In genomic region chr13:98751397-98752110, GRCh38 we compare ENCODE assay signal across 9 cellular contexts. TPM values are rescaled to one million over a fixed set of nuclear protein-coding genes. Genes with fewer than 3 reads are reported as not detected.
DNase-seq lines count a peak whose midpoint lies in the region; ATAC-seq and TF ChIP-seq lines count a peak whose summit lies in the region.
"Had no signal": no experiment of that assay in that cellular context is flagged by ENCODE, and none has a peak within 500 bp of the region (broad histone marks: within the 10 kb centered on the region; RNA-seq: fewer than 3 reads in every experiment).

No MANE protein-coding gene starts in this region.

- no peak for ATAC-seq in gastroesophageal sphincter
- ATAC-seq in GM19035 (IDR thresholded peaks at IDR 0.05; ENCODE audit: unreplicated experiment) = no peak

- DNase-seq in AG09309 (ENCODE audit: low read depth) = no peak
- DNase-seq in activated naive CD4-positive, alpha-beta T cell treated with Interleukin-2 at 50 U/mL for 16 hours = no peak
- no peak for DNase-seq in AML-193 (lab: John Stamatoyannopoulos, UW)
- DNase-seq: naive B cell had no signal

- peaks cover 0 to 8% of the 10 kb centered on the region in 2 donors for H3K9me3 ChIP-seq in esophagus (ENCODE audit: control insufficient read depth in 2 of 2, insufficient read depth in 1 of 2, low read depth in 1 of 2, low read length in 1 of 2)
- no peaks in the 10 kb centered on the region for H3K9me3 ChIP-seq in mucosa of stomach (ENCODE audit: control insufficient read depth, low read length)
- H3K9me3 ChIP-seq in gastroesophageal sphincter = peaks cover 0 to 15% (median 0%) of the 10 kb centered on the region in 3 donors

- no peak for TF ChIP-seq POLR2A in gastroesophageal sphincter (IDR thresholded peaks at IDR 0.05)

- H3K4me3 ChIP-seq in AG09309 (ENCODE audit: control insufficient read depth, low read depth, low read length) = peak overlapping the region; percentile 14
- peak overlapping the region; percentile 25 to 41 for H3K4me3 ChIP-seq in esophagus (ENCODE audit: low read depth in 1 of 2, low read length in 2 of 2)
- H3K4me3 ChIP-seq in mucosa of stomach (ENCODE audit: low read length) = peak overlapping the region; percentile 15
- H3K4me3 ChIP-seq in gastroesophageal sphincter = peak overlapping the region in 1 of 2 donors; percentile 47

- H3K9ac ChIP-seq in mucosa of stomach (ENCODE audit: low read length) = peak overlapping the region; percentile 48

- H3K27me3 ChIP-seq in esophagus (ENCODE audit: control insufficient read depth in 1 of 2, insufficient read depth in 2 of 2, low read length in 2 of 2) (peaks cover 0 to 12% of the 10 kb centered on the region in 2 donors), mucosa of stomach (ENCODE audit: control insufficient read depth, insufficient read depth, low read length) (peaks cover 27% of the 10 kb centered on the region), gastroesophageal sphincter (peaks cover 52% of the 10 kb centered on the region)

- H3K36me3 ChIP-seq in esophagus (ENCODE audit: control insufficient read depth in 2 of 2, insufficient read depth in 2 of 2, low read length in 1 of 2) = no peaks in the 10 kb centered on the region
- H3K36me3 ChIP-seq in mucosa of stomach (ENCODE audit: control insufficient read depth, insufficient read depth, low read length) = no peaks in the 10 kb centered on the region
- no peaks in the 10 kb centered on the region for H3K36me3 ChIP-seq in gastroesophageal sphincter

- 29 to 30% methylated on average over 14 of the region's 14 CpGs for WGBS in esophagus, 2 donors
- WGBS in gastroesophageal sphincter (ENCODE audit: low coverage in 1 of 2), 2 donors = 27% methylated on average over 3 of the region's 14 CpGs; no CpG with 5 or more reads in 1 of the 2 donors

- TF ChIP-seq CTCF in AG09309 (IDR thresholded peaks at IDR 0.05; ENCODE audit: control insufficient read depth, insufficient read depth, low read depth, low read length, missing control alignments) (no peak), gastroesophageal sphincter (IDR thresholded peaks at IDR 0.05) (no peak)

- H3K27ac ChIP-seq in esophagus (ENCODE audit: low read depth in 2 of 2, low read length in 1 of 2) (no peak overlapping the region), gastroesophageal sphincter (no peak overlapping the region)

- H3K4me1 ChIP-seq in esophagus (ENCODE audit: control insufficient read depth in 2 of 2, insufficient read depth in 2 of 2, low read length in 1 of 2) (peaks cover 0 to 7% of the 10 kb centered on the region in 2 donors), mucosa of stomach (ENCODE audit: control insufficient read depth, insufficient read depth, low read length) (peaks cover 15% of the 10 kb centered on the region), gastroesophageal sphincter (peaks cover 0 to 15% (median 7%) of the 10 kb centered on the region in 3 donors)

- no peak for TF ChIP-seq RAD21 in Ishikawa (IDR thresholded peaks at IDR 0.05; ENCODE audit: low read depth)

- no peak for TF ChIP-seq EP300 in Ishikawa (IDR thresholded peaks at IDR 0.05; ENCODE audit: borderline replicate concordance)
- no peak for TF ChIP-seq EP300 in gastroesophageal sphincter (IDR thresholded peaks at IDR 0.05)

TF ChIP-seq in Ishikawa, 13 proteins besides CTCF, POLR2A, EP300 and RAD21:
- no peak for TF ChIP-seq TAF1 (IDR thresholded peaks at IDR 0.05; ENCODE audit: low read depth)
- TF ChIP-seq NFIC (IDR thresholded peaks at IDR 0.05) = 0 out of 2 replicates have a peak, but pooled peaks have one; percentile 12
- peak; percentile 10; the same call in 1 of the 2 replicates for TF ChIP-seq ZBTB7A (IDR thresholded peaks at IDR 0.05; ENCODE audit: low read depth)
- peak; percentile 12; the same call in 1 of the 2 replicates for TF ChIP-seq YY1 (IDR thresholded peaks at IDR 0.05; ENCODE audit: low read depth)
- TF ChIP-seq, protein P1, sequence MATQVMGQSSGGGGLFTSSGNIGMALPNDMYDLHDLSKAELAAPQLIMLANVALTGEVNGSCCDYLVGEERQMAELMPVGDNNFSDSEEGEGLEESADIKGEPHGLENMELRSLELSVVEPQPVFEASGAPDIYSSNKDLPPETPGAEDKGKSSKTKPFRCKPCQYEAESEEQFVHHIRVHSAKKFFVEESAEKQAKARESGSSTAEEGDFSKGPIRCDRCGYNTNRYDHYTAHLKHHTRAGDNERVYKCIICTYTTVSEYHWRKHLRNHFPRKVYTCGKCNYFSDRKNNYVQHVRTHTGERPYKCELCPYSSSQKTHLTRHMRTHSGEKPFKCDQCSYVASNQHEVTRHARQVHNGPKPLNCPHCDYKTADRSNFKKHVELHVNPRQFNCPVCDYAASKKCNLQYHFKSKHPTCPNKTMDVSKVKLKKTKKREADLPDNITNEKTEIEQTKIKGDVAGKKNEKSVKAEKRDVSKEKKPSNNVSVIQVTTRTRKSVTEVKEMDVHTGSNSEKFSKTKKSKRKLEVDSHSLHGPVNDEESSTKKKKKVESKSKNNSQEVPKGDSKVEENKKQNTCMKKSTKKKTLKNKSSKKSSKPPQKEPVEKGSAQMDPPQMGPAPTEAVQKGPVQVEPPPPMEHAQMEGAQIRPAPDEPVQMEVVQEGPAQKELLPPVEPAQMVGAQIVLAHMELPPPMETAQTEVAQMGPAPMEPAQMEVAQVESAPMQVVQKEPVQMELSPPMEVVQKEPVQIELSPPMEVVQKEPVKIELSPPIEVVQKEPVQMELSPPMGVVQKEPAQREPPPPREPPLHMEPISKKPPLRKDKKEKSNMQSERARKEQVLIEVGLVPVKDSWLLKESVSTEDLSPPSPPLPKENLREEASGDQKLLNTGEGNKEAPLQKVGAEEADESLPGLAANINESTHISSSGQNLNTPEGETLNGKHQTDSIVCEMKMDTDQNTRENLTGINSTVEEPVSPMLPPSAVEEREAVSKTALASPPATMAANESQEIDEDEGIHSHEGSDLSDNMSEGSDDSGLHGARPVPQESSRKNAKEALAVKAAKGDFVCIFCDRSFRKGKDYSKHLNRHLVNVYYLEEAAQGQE (IDR thresholded peaks at IDR 0.05; ENCODE audit: low read depth) = no peak
- no peak for TF ChIP-seq CREB1 (IDR thresholded peaks at IDR 0.05; ENCODE audit: low read depth)
- TF ChIP-seq TCF12 (IDR thresholded peaks at IDR 0.05; ENCODE audit: low read depth) = 0 out of 2 replicates have a peak, but pooled peaks have one; percentile 6
- TF ChIP-seq TEAD4 (IDR thresholded peaks at IDR 0.05) = peak; percentile 40; the same call in 1 of the 2 replicates
- no peak for TF ChIP-seq CEBPB (IDR thresholded peaks at IDR 0.05)
- peak; percentile 53 for TF ChIP-seq MAX (IDR thresholded peaks at IDR 0.05)
- no peak for TF ChIP-seq EGR1 (IDR thresholded peaks at IDR 0.05)

RNA-seq across cellular contexts. Expression of gene SLC15A1, which starts 0.9 kb away (rescaled TPM):
- polyA plus RNA-seq in esophagus = 1 to 10 TPM in 1 of 2 donors, under 1 TPM in 1; 0.46 to 2.2 TPM
- under 1 TPM in 1 of 4 donors, not detected in 3; 0.57 TPM for total RNA-seq in gastroesophageal sphincter
